Comparison of ENCODE assay signal across 8 cellular contexts in the genomic region with DNA sequence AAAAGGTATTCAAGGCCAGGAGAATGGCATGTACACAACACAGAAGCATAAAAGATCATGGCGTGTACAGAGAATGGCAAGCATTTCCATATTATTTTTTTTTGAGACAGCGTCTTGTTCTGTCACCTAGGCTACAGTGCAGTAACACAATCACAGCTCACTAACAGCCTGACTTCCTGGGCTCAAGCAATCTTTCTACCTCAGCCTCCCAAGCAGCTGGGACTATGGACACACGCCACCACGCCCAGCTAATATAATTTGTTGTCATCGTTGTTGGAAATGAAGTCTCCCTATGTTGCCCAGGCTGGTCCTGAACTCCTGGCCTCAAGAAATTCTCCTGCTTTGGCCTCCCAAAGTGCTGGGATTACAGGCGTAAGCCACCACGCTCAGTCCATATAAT.
"Had no signal": no experiment of that assay in that cellular context is flagged by ENCODE, and none has a peak within 500 bp of the region (broad histone marks: within the 10 kb centered on the region; RNA-seq: fewer than 3 reads in every experiment).

No MANE protein-coding gene starts in this region.

- DNase-seq: GDM1, GF-D8 had no signal

- ATAC-seq: GM12878 had no signal

- H3K4me3 ChIP-seq: GM12878 had no signal

- FAIRE-seq: G401.6, GM12878, GM12891, GM12892, GM18507, GM19239 had no signal
